In the genomic region with DNA sequence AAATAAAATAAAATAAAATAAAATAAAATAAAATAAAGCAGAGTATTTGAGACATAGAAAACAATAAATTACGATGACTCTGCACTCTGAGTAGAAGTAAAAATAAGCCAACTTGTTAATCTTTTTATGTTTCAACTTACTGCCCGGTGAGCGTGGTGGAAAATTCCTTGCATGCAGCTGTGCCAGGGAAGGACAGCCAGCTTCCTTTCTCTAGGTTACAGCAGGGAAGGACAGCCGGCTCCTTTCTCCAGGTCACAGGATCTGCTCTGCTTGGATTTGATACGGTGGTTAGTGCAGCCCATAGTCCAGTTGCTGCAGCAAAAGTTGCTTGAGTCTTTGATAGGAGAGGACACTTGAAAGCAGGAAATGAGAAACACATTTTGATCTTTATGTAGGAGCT, we compare ENCODE assay signal across 4 cellular contexts. TPM values are rescaled to one million over a fixed set of nuclear protein-coding genes. Genes with fewer than 3 reads are reported as not detected.
"Had no signal": no experiment of that assay in that cellular context is flagged by ENCODE, and none has a peak within 500 bp of the region (broad histone marks: within the 10 kb centered on the region; RNA-seq: fewer than 3 reads in every experiment).

No MANE protein-coding gene starts in this region.

RNA-seq across cellular contexts. Expression of a gene that starts 13.8 kb away (rescaled TPM):
- total RNA-seq: LHCN-M2, M059J, MCF 10A, NCI-H460 had no signal
